35 cellular contexts compared by ENCODE assay signal in genomic region chr11:15189189-15189588, GRCh38.
"Had no signal": no experiment of that assay in that cellular context is flagged by ENCODE, and none has a peak within 500 bp of the region (broad histone marks: within the 10 kb centered on the region; RNA-seq: fewer than 3 reads in every experiment).

No MANE protein-coding gene starts in this region.

- H3K4me3 ChIP-seq: MG63 had no signal

- H3K27me3 ChIP-seq: MG63 had no signal

- H3K9me3 ChIP-seq: MG63 had no signal

- H3K36me3 ChIP-seq: MG63 had no signal

- DNase-seq: Karpas-422, Kasumi-1, MG63, MM.1S, MV-4-11, NCI-H1048, NCI-H1092, NCI-H1092 treated with DMSO at 0.1 percent for 48 hours, NCI-H1105, NCI-H1105 treated with DMSO at 0.1 percent for 48 hours, NCI-H1417, NCI-H1417 treated with DMSO at 0.1 percent for 48 hours, NCI-H1436, NCI-H1436 treated with DMSO at 0.1 percent for 48 hours, NCI-H146, NCI-H1694, NCI-H1694 treated with DMSO at 0.1 percent for 48 hours, NCI-H187, NCI-H187 treated with DMSO at 0.1 percent for 48 hours, NCI-H1930, NCI-H2029, NCI-H2029 treated with DMSO at 0.1 percent for 48 hours, NCI-H2081, NCI-H2081 treated with DMSO at 0.1 percent for 48 hours, NCI-H2107, NCI-H2171, NCI-H2171 treated with DMSO at 0.1 percent for 48 hours, NCI-H2227 treated with DMSO at 0.1 percent for 48 hours, NCI-H226, NCI-H345, NCI-H446, NCI-H446 treated with DMSO at 0.1 percent for 48 hours, NCI-H510A, NCI-H510A treated with DMSO at 0.1 percent for 48 hours, NCI-H524 treated with DMSO at 0.1 percent for 48 hours had no signal
